Comparison of ENCODE assay signal across 24 cellular contexts in the genomic region with DNA sequence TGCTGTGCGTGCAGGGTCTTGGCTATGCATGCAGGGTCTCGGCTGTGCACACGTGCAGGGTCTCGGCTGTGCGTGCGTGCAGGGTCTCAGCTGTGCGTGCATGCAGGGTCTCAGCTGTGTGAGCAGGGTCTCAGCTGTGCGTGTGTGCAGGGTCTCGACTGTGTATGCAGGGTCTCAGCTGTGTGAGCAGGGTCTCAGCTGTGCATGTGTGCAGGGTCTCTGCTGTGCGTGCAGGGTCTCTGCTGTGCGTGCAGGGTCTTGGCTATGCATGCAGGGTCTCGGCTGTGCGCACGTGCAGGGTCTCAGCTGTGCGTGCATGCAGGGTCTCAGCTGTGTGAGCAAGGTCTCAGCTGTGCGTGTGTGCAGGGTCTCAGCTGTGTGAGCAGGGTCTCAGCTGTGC.
"Had no signal": no experiment of that assay in that cellular context is flagged by ENCODE, and none has a peak within 500 bp of the region (broad histone marks: within the 10 kb centered on the region; RNA-seq: fewer than 3 reads in every experiment).

No MANE protein-coding gene starts in this region.

- H3K9me3 ChIP-seq: ascending aorta, body of pancreas had no signal

- FAIRE-seq: bronchial epithelial cell had no signal

- H3K4me3 ChIP-seq: ascending aorta, body of pancreas, PC-9 had no signal

- DNase-seq: activated B cell treated with CpG ODN at 0.5 μM for 24 hours; activated CD4-positive, alpha-beta memory T cell treated with anti-CD3 and anti-CD28 coated beads for 36 hours; activated CD4-positive, alpha-beta T cell treated with anti-CD3 and anti-CD28 coated beads, Interleukin-2, amount 10 ng/mL, durations not matched to agents 7 days and 5 days; activated CD8-positive, alpha-beta memory T cell treated with anti-CD3 and anti-CD28 coated beads for 24 hours; activated effector memory CD4-positive, alpha-beta T cell treated with anti-CD3 and anti-CD28 coated beads, Interleukin-2, amount 50 U/mL, for 16 hours; activated naive CD4-positive, alpha-beta T cell treated with Interleukin-2 at 50 U/mL for 16 hours; activated naive CD8-positive, alpha-beta T cell treated with anti-CD3 and anti-CD28 coated beads, Interleukin-2, amount 50 U/mL, for 24 hours; activated T-cell treated with anti-CD3 and anti-CD28 coated beads, Interleukin-2, amount 50 U/mL, for 4 hours; amniotic stem cell; body of pancreas; central memory CD4-positive, alpha-beta T cell; Kasumi-1; NCI-H146; NCI-H187 treated with DMSO at 0.1 percent for 48 hours; NCI-H2081 treated with DMSO at 0.1 percent for 48 hours; NCI-H446; NCI-H524; PC-9; SHP77 treated with DMSO at 0.1 percent for 48 hours; T-helper 17 cell; T-helper 9 cell had no signal

- ATAC-seq: activated naive CD4-positive, alpha-beta T cell treated with anti-CD3 and anti-CD28 coated beads, Interleukin-2, amount 50 U/mL, for 72 hours; activated naive CD8-positive, alpha-beta T cell treated with anti-CD3 and anti-CD28 coated beads, Interleukin-2, amount 50 U/mL, for 24 hours; activated T-cell treated with anti-CD3 and anti-CD28 coated beads, Interleukin-2, amount 50 U/mL, for 4 hours; body of pancreas; T-helper 17 cell had no signal

- H2AFZ ChIP-seq: PC-9 had no signal

- H3K27me3 ChIP-seq: ascending aorta, body of pancreas had no signal

- H3K27ac ChIP-seq: PC-9 had no signal
